In the genomic region with DNA sequence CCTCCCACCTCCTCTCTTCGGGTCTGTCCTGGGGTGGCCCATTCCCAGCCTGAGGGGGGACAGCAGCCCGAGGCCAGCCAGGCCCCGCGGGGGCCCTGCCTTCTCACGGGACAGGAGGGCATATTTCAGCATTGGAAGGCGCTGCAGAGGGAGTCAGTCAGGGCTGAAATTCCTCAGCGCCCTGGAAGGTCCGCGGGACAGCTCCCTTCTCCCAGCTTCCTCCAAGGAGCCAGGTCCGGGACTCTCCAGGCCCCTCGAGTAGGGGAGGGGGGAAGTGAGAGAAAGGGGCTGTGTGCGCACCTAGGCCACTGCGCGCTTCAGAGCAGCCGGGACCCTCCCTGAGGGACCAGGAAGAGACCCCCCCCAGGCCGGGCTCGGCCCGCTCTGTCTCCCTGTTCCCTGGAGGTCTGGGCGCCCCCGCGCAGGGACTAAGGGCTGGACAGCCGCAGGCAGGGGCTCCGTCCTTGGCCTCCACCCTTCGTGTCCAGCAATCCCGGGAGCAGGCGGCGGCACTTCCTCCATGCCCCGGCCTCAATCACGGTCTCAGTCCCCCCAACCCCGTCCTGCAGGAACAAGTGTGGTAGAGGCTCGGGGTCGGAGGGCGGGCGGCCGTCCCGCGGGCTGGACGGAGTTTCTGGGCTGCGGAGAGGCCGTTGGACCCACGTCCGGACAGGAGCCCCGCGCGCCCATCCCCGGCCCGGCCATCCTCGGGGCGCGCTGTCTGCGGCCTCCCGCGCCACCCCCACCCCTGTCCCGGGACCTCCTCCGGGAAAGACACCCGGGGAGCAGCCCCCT, we compare ENCODE assay signal across 8 cellular contexts. TPM values are rescaled to one million over a fixed set of nuclear protein-coding genes. Genes with fewer than 3 reads are reported as not detected.
DNase-seq lines count a peak whose midpoint lies in the region; ATAC-seq and TF ChIP-seq lines count a peak whose summit lies in the region.

No MANE protein-coding gene starts in this region.

- 1% methylated on average over 56 of the region's 56 CpGs for WGBS in ectodermal cell, 2 experiments

- H3K27me3 ChIP-seq in ectodermal cell (ENCODE audit: control insufficient read depth, insufficient read depth, low read length, poor library complexity, severe bottlenecking): peaks cover 70% of the 10 kb centered on the region
- peaks cover 68% of the 10 kb centered on the region for H3K27me3 ChIP-seq in upper lobe of right lung

- H3K36me3 ChIP-seq in ectodermal cell (ENCODE audit: control insufficient read depth, insufficient read depth, low read length) (no peaks in the 10 kb centered on the region), upper lobe of right lung (no peaks in the 10 kb centered on the region)

- H3K9me3 Mint-ChIP-seq in activated T-cell treated with anti-CD3 and anti-CD28 coated beads, Interleukin-2, amount 50 U/mL, for 24 hours: no peaks in the 10 kb centered on the region
- H3K9me3 Mint-ChIP-seq in mesothelial cell of epicardium: no peaks in the 10 kb centered on the region

- H3K4me1 Mint-ChIP-seq in activated T-cell treated with anti-CD3 and anti-CD28 coated beads, Interleukin-2, amount 50 U/mL, for 24 hours (ENCODE audit: low read depth): peaks cover 11% of the 10 kb centered on the region
- H3K4me1 Mint-ChIP-seq in mesothelial cell of epicardium: peaks cover 5% of the 10 kb centered on the region

- no peak overlapping the region for H3K27ac Mint-ChIP-seq in activated T-cell treated with anti-CD3 and anti-CD28 coated beads, Interleukin-2, amount 50 U/mL, for 24 hours
- no peak overlapping the region for H3K27ac Mint-ChIP-seq in mesothelial cell of epicardium

- no peak overlapping the region for H3K4me3 Mint-ChIP-seq in activated T-cell treated with anti-CD3 and anti-CD28 coated beads, Interleukin-2, amount 50 U/mL, for 24 hours
- peak overlapping the region; percentile 26 for H3K4me3 Mint-ChIP-seq in mesothelial cell of epicardium

- H3K4me1 ChIP-seq in ectodermal cell (ENCODE audit: control insufficient read depth, insufficient read depth, low read length): peaks cover 21% of the 10 kb centered on the region
- peaks cover 22% of the 10 kb centered on the region for H3K4me1 ChIP-seq in upper lobe of right lung

- DNase-seq in activated T-cell treated with anti-CD3 and anti-CD28 coated beads, Interleukin-2, amount 50 U/mL, for 24 hours: peak; percentile 31
- no peak for DNase-seq in activated T-cell treated with anti-CD3 and anti-CD28 coated beads, Interleukin-2, amount 50 U/mL, for 48 hours
- DNase-seq in mesothelial cell of epicardium (ENCODE audit: low spot score in 2 of 2, unreplicated experiment in 2 of 2): peak; percentile 20 to 50
- peak; percentile 64 for DNase-seq in upper lobe of right lung
- no peak for DNase-seq in stimulated activated CD4-positive, alpha-beta T cell treated with anti-CD3 and anti-CD28 coated beads, Interleukin-4, amount 100 ng/mL, for 1 hour
- DNase-seq in AML-193 (lab: John Stamatoyannopoulos, UW): no peak
- no peak for DNase-seq in NCI-H345 (lab: John Stamatoyannopoulos, UW)

- peaks cover 53% of the 10 kb centered on the region for H3K27me3 Mint-ChIP-seq in activated T-cell treated with anti-CD3 and anti-CD28 coated beads, Interleukin-2, amount 50 U/mL, for 24 hours
- H3K27me3 Mint-ChIP-seq in mesothelial cell of epicardium (ENCODE audit: low read depth): peaks cover 60% of the 10 kb centered on the region

- ATAC-seq in upper lobe of right lung: no peak

- TF ChIP-seq CTCF in mesothelial cell of epicardium (IDR thresholded peaks at IDR 0.05; ENCODE audit: unreplicated experiment) (no peak), upper lobe of right lung (IDR thresholded peaks at IDR 0.05) (no peak)

- H3K36me3 Mint-ChIP-seq in activated T-cell treated with anti-CD3 and anti-CD28 coated beads, Interleukin-2, amount 50 U/mL, for 24 hours (ENCODE audit: low read depth): no peaks in the 10 kb centered on the region
- no peaks in the 10 kb centered on the region for H3K36me3 Mint-ChIP-seq in mesothelial cell of epicardium

- no peaks in the 10 kb centered on the region for H3K9me3 ChIP-seq in ectodermal cell (ENCODE audit: control insufficient read depth, low read length)
- no peaks in the 10 kb centered on the region for H3K9me3 ChIP-seq in upper lobe of right lung

- H3K27ac ChIP-seq in ectodermal cell (ENCODE audit: insufficient read depth, low read depth, low read length, poor library complexity, severe bottlenecking) (no peak overlapping the region), upper lobe of right lung (no peak overlapping the region)

- H3K4me3 ChIP-seq in ectodermal cell (ENCODE audit: insufficient read depth, low read depth, low read length): peak overlapping the region; percentile 45
- H3K4me3 ChIP-seq in upper lobe of right lung: peak overlapping the region; percentile 50

- intact Hi-C loops in upper lobe of right lung (cut with DNase I): no loop called here

RNA-seq across cellular contexts. Expression of a gene that starts 6.0 kb away (rescaled TPM):
- polyA plus RNA-seq in ectodermal cell (2013, experiment 1 of 4): 8.4 TPM
- polyA plus RNA-seq in ectodermal cell (2013, experiment 2 of 4): 8.4 TPM
- polyA plus RNA-seq in ectodermal cell (2013, experiment 3 of 4): 9.3 TPM
- 10.2 TPM for polyA plus RNA-seq in ectodermal cell (2013, experiment 4 of 4)
- total RNA-seq in mesothelial cell of epicardium: 11.4 to 13.5 TPM (median 11.9 TPM) in 3 replicates
- total RNA-seq in upper lobe of right lung: 4.3 TPM

Comparison
In these comparisons a context has a peak if more than half of its experiments do, and no peak if none do; other contexts are left out.
1. DNase-seq: peak in activated T-cell treated with anti-CD3 and anti-CD28 coated beads, Interleukin-2, amount 50 U/mL, for 24 hours (single experiment), mesothelial cell of epicardium (2 of 2) and upper lobe of right lung (single experiment); none in activated T-cell treated with anti-CD3 and anti-CD28 coated beads, Interleukin-2, amount 50 U/mL, for 48 hours (0 of 2), stimulated activated CD4-positive, alpha-beta T cell treated with anti-CD3 and anti-CD28 coated beads, Interleukin-4, amount 100 ng/mL, for 1 hour (single experiment), AML-193 (0 of 2) and NCI-H345 (single experiment).